In genomic region chr1:53250325-53250724, GRCh38 we compare ENCODE assay signal across 31 cellular contexts.
"Had no signal": no experiment of that assay in that cellular context is flagged by ENCODE, and none has a peak within 500 bp of the region (broad histone marks: within the 10 kb centered on the region; RNA-seq: fewer than 3 reads in every experiment).

No MANE protein-coding gene starts in this region.

- H3K9ac ChIP-seq: KMS-11 had no signal

- H3K27ac Mint-ChIP-seq: activated CD4-positive, alpha-beta T cell treated with anti-CD3 and anti-CD28 coated beads for 36 hours; activated CD8-positive, alpha-beta T cell treated with anti-CD3 and anti-CD28 coated beads, Interleukin-2, amount 10 ng/mL, durations not matched to agents 7 days and 5 days; activated naive CD4-positive, alpha-beta T cell treated with anti-CD3 and anti-CD28 coated beads, Interleukin-2, amount 50 U/mL, for 24 hours; activated naive CD8-positive, alpha-beta T cell treated with anti-CD3 and anti-CD28 coated beads, Interleukin-2, amount 10 ng/mL, durations not matched to agents 7 days and 5 days; activated T-cell treated with anti-CD3 and anti-CD28 coated beads, Interleukin-2, amount 50 U/mL, for 24 hours; activated T-helper 2 cell treated with anti-CD3 and anti-CD28 coated beads, Interferon-gamma antibody, Interleukin-2, Interleukin-4, amounts not matched to agents 10 μg/mL and 5 μg/mL and 100 μg/mL, durations not matched to agents 14 hours and 24 hours and 36 hours; T-helper 2 cell treated with Interferon-gamma antibody and Interleukin-4, amounts not matched to agents 5 μg/mL and 100 μg/mL, for 36 hours; WTC11 had no signal

- H3K27ac ChIP-seq: KMS-11, SJCRH30, SK-N-MC had no signal

- H3K27me3 Mint-ChIP-seq: activated CD4-positive, alpha-beta T cell treated with anti-CD3 and anti-CD28 coated beads for 36 hours; activated CD4-positive, alpha-beta T cell treated with anti-CD3 and anti-CD28 coated beads, Interleukin-2, amount 10 ng/mL, durations not matched to agents 7 days and 5 days; activated naive CD4-positive, alpha-beta T cell treated with anti-CD3 and anti-CD28 coated beads, Interleukin-2, amount 50 U/mL, for 24 hours; activated naive CD8-positive, alpha-beta T cell treated with anti-CD3 and anti-CD28 coated beads, Interleukin-2, amount 10 ng/mL, durations not matched to agents 7 days and 5 days; activated T-cell treated with anti-CD3 and anti-CD28 coated beads, Interleukin-2, amount 50 U/mL, for 24 hours; brain had no signal

- H3K9me3 Mint-ChIP-seq: activated CD4-positive, alpha-beta T cell treated with anti-CD3 and anti-CD28 coated beads, Interleukin-2, amount 10 ng/mL, durations not matched to agents 7 days and 5 days; activated naive CD4-positive, alpha-beta T cell treated with anti-CD3 and anti-CD28 coated beads, Interleukin-2, amount 50 U/mL, for 24 hours; activated naive CD8-positive, alpha-beta T cell treated with anti-CD3 and anti-CD28 coated beads, Interleukin-2, amount 10 ng/mL, durations not matched to agents 7 days and 5 days; activated T-cell treated with anti-CD3 and anti-CD28 coated beads, Interleukin-2, amount 50 U/mL, for 24 hours; activated T-helper 2 cell treated with anti-CD3 and anti-CD28 coated beads, Interferon-gamma antibody, Interleukin-2, Interleukin-4, amounts not matched to agents 10 μg/mL and 5 μg/mL and 100 μg/mL, durations not matched to agents 14 hours and 24 hours and 36 hours; brain; T-helper 2 cell treated with Interferon-gamma antibody and Interleukin-4, amounts not matched to agents 5 μg/mL and 100 μg/mL, for 36 hours; WTC11 had no signal

- H3K4me2 ChIP-seq: KMS-11 had no signal

- H3K27me3 ChIP-seq: SJCRH30 had no signal

- H3K4me1 Mint-ChIP-seq: activated CD4-positive, alpha-beta T cell treated with anti-CD3 and anti-CD28 coated beads for 36 hours; activated CD4-positive, alpha-beta T cell treated with anti-CD3 and anti-CD28 coated beads, Interleukin-2, amount 10 ng/mL, durations not matched to agents 7 days and 5 days; activated naive CD4-positive, alpha-beta T cell treated with anti-CD3 and anti-CD28 coated beads, Interleukin-2, amount 50 U/mL, for 24 hours; activated naive CD8-positive, alpha-beta T cell treated with anti-CD3 and anti-CD28 coated beads, Interleukin-2, amount 10 ng/mL, durations not matched to agents 7 days and 5 days; brain; WTC11 had no signal

- FAIRE-seq: astrocyte, bronchial epithelial cell, TTC549 had no signal

- ATAC-seq: activated CD4-positive, alpha-beta T cell treated with anti-CD3 and anti-CD28 coated beads for 36 hours; activated CD4-positive, CD25-positive, alpha-beta regulatory T cell treated with anti-CD3 and anti-CD28 coated beads, Interleukin-2, amount 50 U/mL, for 24 hours; activated CD8-positive, alpha-beta T cell treated with anti-CD3 and anti-CD28 coated beads, Interleukin-2, amount 10 ng/mL, durations not matched to agents 7 days and 5 days; Panc1; WTC11 had no signal

- H3K4me1 ChIP-seq: SJCRH30 had no signal

- H3K4me3 Mint-ChIP-seq: activated CD4-positive, alpha-beta T cell treated with anti-CD3 and anti-CD28 coated beads for 36 hours; activated CD4-positive, alpha-beta T cell treated with anti-CD3 and anti-CD28 coated beads, Interleukin-2, amount 10 ng/mL, durations not matched to agents 7 days and 5 days; activated CD8-positive, alpha-beta T cell treated with anti-CD3 and anti-CD28 coated beads, Interleukin-2, amount 10 ng/mL, durations not matched to agents 7 days and 5 days; activated naive CD4-positive, alpha-beta T cell treated with anti-CD3 and anti-CD28 coated beads, Interleukin-2, amount 50 U/mL, for 24 hours; activated naive CD8-positive, alpha-beta T cell treated with anti-CD3 and anti-CD28 coated beads, Interleukin-2, amount 10 ng/mL, durations not matched to agents 7 days and 5 days; activated T-cell treated with anti-CD3 and anti-CD28 coated beads, Interleukin-2, amount 50 U/mL, for 24 hours; brain; T-helper 2 cell treated with Interferon-gamma antibody and Interleukin-4, amounts not matched to agents 5 μg/mL and 100 μg/mL, for 36 hours; WTC11 had no signal

- H3K9me3 ChIP-seq: SJCRH30 had no signal

- H3K36me3 ChIP-seq: SJCRH30 had no signal

- DNase-seq: activated CD4-positive, alpha-beta T cell treated with anti-CD3 and anti-CD28 coated beads for 36 hours; activated CD4-positive, alpha-beta T cell treated with anti-CD3 and anti-CD28 coated beads, Interleukin-2, amount 10 ng/mL, durations not matched to agents 7 days and 5 days; activated CD4-positive, alpha-beta T cell treated with anti-CD3 and anti-CD28 coated beads, Interleukin-2, amount 50 U/mL, for 48 hours; activated CD8-positive, alpha-beta T cell treated with anti-CD3 and anti-CD28 coated beads, Interleukin-2, amount 10 ng/mL, durations not matched to agents 7 days and 5 days; activated gamma-delta T cell; activated naive CD4-positive, alpha-beta T cell treated with Interleukin-2 at 50 U/mL for 16 hours; activated naive CD8-positive, alpha-beta T cell treated with anti-CD3 and anti-CD28 coated beads, Interleukin-2, amount 10 ng/mL, durations not matched to agents 7 days and 5 days; activated T-cell treated with anti-CD3 and anti-CD28 coated beads, Interleukin-2, amount 50 U/mL, for 24 hours; central memory CD4-positive, alpha-beta T cell; MM.1S; MV-4-11; NCI-H1092; NCI-H1436 treated with DMSO at 0.1 percent for 48 hours; NCI-H187; NCI-H2029 treated with DMSO at 0.1 percent for 48 hours; NCI-H2107; NCI-H510A treated with DMSO at 0.1 percent for 48 hours; SHP77; SJCRH30 had no signal

- H3K4me3 ChIP-seq: SJCRH30, SK-N-MC had no signal
